ENCODE assay signal across 1 cellular context in the genomic region with DNA sequence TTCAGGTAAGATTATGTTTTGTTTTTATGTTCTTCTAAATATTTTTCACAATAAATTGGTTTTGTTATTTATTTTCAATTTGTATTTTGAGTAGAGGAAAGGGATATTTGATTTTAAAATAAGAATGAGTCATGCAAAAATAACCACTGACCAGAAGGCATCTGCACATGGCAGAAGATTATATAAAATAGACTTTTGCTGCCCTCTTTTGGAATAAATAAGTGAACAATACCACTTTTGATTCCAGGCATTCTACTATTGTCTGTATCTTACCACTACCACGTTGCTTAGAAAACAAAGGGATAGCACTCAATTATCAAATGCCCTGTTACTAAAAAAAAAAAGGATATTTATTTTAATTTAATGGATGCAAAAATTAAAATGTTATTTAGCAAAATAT.
TF ChIP-seq lines count a peak whose summit lies in the region.

No MANE protein-coding gene starts in this region.

TF ChIP-seq in HepG2, 621 proteins besides CTCF, POLR2A, EP300 and RAD21 (continued from another document):
- TF ChIP-seq, protein P1, sequence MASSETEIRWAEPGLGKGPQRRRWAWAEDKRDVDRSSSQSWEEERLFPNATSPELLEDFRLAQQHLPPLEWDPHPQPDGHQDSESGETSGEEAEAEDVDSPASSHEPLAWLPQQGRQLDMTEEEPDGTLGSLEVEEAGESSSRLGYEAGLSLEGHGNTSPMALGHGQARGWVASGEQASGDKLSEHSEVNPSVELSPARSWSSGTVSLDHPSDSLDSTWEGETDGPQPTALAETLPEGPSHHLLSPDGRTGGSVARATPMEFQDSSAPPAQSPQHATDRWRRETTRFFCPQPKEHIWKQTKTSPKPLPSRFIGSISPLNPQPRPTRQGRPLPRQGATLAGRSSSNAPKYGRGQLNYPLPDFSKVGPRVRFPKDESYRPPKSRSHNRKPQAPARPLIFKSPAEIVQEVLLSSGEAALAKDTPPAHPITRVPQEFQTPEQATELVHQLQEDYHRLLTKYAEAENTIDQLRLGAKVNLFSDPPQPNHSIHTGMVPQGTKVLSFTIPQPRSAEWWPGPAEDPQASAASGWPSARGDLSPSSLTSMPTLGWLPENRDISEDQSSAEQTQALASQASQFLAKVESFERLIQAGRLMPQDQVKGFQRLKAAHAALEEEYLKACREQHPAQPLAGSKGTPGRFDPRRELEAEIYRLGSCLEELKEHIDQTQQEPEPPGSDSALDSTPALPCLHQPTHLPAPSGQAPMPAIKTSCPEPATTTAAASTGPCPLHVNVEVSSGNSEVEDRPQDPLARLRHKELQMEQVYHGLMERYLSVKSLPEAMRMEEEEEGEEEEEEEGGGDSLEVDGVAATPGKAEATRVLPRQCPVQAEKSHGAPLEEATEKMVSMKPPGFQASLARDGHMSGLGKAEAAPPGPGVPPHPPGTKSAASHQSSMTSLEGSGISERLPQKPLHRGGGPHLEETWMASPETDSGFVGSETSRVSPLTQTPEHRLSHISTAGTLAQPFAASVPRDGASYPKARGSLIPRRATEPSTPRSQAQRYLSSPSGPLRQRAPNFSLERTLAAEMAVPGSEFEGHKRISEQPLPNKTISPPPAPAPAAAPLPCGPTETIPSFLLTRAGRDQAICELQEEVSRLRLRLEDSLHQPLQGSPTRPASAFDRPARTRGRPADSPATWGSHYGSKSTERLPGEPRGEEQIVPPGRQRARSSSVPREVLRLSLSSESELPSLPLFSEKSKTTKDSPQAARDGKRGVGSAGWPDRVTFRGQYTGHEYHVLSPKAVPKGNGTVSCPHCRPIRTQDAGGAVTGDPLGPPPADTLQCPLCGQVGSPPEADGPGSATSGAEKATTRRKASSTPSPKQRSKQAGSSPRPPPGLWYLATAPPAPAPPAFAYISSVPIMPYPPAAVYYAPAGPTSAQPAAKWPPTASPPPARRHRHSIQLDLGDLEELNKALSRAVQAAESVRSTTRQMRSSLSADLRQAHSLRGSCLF (CRISPR knock-in tag; IDR thresholded peaks at IDR 0.05; ENCODE audit: borderline replicate concordance), result no peak
- no peak for TF ChIP-seq DMAP1 (CRISPR knock-in tag; IDR thresholded peaks at IDR 0.05)
- TF ChIP-seq, protein P2, sequence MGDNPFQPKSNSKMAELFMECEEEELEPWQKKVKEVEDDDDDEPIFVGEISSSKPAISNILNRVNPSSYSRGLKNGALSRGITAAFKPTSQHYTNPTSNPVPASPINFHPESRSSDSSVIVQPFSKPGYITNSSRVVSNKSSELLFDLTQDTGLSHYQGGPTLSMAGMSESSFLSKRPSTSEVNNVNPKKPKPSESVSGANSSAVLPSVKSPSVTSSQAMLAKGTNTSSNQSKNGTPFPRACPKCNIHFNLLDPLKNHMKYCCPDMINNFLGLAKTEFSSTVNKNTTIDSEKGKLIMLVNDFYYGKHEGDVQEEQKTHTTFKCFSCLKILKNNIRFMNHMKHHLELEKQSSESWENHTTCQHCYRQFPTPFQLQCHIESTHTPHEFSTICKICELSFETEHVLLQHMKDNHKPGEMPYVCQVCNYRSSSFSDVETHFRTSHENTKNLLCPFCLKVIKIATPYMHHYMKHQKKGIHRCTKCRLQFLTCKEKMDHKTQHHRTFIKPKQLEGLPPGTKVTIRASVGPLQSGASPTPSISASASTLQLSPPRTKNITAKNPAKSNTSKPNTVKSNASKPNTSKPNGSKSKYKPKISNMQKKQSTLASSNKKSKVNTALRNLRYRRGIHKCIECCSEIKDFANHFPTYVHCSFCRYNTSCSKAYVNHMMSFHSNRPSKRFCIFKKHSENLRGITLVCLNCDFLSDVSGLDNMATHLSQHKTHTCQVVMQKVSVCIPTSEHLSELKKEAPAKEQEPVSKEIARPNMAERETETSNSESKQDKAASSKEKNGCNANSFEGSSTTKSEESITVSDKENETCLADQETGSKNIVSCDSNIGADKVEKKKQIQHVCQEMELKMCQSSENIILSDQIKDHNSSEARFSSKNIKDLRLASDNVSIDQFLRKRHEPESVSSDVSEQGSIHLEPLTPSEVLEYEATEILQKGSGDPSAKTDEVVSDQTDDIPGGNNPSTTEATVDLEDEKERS (CRISPR knock-in tag; IDR thresholded peaks at IDR 0.05), result no peak
- no peak for TF ChIP-seq PCBP1 (IDR thresholded peaks at IDR 0.05; ENCODE audit: borderline replicate concordance, low read depth, low read length)
- no peak for TF ChIP-seq TAF1 (CRISPR knock-in tag; IDR thresholded peaks at IDR 0.05)
- TF ChIP-seq FOXC1 (CRISPR knock-in tag; IDR thresholded peaks at IDR 0.05; ENCODE audit: borderline replicate concordance), result no peak
- no peak for TF ChIP-seq ZNF839 (CRISPR knock-in tag; IDR thresholded peaks at IDR 0.05; ENCODE audit: borderline replicate concordance)
- TF ChIP-seq, protein P3, sequence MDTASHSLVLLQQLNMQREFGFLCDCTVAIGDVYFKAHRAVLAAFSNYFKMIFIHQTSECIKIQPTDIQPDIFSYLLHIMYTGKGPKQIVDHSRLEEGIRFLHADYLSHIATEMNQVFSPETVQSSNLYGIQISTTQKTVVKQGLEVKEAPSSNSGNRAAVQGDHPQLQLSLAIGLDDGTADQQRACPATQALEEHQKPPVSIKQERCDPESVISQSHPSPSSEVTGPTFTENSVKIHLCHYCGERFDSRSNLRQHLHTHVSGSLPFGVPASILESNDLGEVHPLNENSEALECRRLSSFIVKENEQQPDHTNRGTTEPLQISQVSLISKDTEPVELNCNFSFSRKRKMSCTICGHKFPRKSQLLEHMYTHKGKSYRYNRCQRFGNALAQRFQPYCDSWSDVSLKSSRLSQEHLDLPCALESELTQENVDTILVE (CRISPR knock-in tag; IDR thresholded peaks at IDR 0.05), result no peak
- no peak for TF ChIP-seq FOXJ3 (CRISPR knock-in tag; IDR thresholded peaks at IDR 0.05; ENCODE audit: borderline replicate concordance)
